8 cellular contexts compared by ENCODE assay signal in the genomic region with DNA sequence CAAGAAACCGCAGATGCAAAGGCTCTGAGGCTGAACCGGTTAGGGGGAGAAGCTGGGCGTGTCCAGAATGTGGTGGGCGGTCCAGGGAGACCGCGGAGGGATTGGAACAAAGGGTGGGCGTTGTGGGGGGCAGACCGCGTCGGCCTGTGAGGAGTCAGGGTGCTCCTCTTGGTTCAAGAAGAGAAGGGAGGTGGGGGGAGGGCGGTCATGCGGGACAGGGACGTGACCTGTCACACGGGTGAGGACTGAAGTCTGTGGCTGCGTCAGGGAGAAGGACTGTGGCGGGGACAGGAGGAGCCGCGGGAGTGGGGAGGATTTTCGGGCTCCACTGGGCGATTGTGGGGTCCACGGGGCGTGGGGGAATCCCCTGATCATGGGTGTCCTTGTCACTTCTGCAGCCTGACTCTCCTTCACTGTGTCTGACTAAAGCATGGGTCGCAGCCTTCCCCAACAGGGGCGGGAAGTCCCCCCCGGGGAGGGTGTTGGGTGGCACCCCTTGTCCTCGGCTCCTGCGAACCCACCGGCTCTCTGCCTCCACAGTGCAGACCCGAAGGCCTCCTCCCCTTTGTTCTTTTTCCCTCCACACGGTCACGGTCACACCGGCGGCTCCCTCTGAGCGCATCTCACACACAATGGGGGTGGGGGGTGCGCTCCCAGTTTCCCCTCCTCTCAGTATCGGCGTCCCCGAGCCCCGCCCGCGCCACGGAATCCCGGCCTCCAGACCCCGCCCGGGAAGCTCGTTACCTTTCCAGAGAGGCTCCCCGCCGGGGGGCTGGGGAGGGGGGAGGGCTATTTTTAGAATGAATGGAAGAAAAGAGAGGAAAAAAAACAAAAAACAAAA. TPM values are rescaled to one million over a fixed set of nuclear protein-coding genes. Genes with fewer than 3 reads are reported as not detected.
DNase-seq lines count a peak whose midpoint lies in the region; ATAC-seq, FAIRE-seq and TF ChIP-seq lines count a peak whose summit lies in the region.

No MANE protein-coding gene starts in this region.

- no peaks in the 10 kb centered on the region for H3K9me2 ChIP-seq in neural cell (ENCODE audit: insufficient read depth, low read length)

- H3K36me3 ChIP-seq in ES-I3 (ENCODE audit: insufficient read depth, low read length) (no peaks in the 10 kb centered on the region), neural cell (ENCODE audit: insufficient read depth, low read length) (no peaks in the 10 kb centered on the region)

- no peaks in the 10 kb centered on the region for H4K20me1 ChIP-seq in neural cell (ENCODE audit: insufficient read depth)

- H3K9ac ChIP-seq in ES-I3 (ENCODE audit: low read depth, low read length) (peak overlapping the region; percentile 55), neural cell (ENCODE audit: low read length) (peak overlapping the region; percentile 67)

- H3K4me1 ChIP-seq in ES-I3 (ENCODE audit: insufficient read depth, low read length), result peaks cover 11% of the 10 kb centered on the region

- H3K79me2 ChIP-seq in neural cell (replicated peaks; ENCODE audit: insufficient read depth, low read length), result peaks cover 18% of the 10 kb centered on the region

- TF ChIP-seq CTCF in neural cell (IDR thresholded peaks at IDR 0.05; ENCODE audit: poor library complexity, severe bottlenecking) (no peak), D721Med (IDR thresholded peaks at IDR 0.05; ENCODE audit: insufficient read depth, missing control alignments) (no peak)

- DNase-seq in NCI-H146 treated with DMSO at 0.1 percent for 48 hours (lab: John Stamatoyannopoulos, UW; ENCODE audit: unreplicated experiment) (peak; percentile 22), GDM1 (lab: John Stamatoyannopoulos, UW) (no peak), D721Med (ENCODE audit: insufficient read length, low spot score) (no peak)
- peak in 1 of 2 donors; percentile 33 for DNase-seq in activated naive CD4-positive, alpha-beta T cell treated with anti-CD3 and anti-CD28 coated beads, Interleukin-2, amount 50 U/mL, for 72 hours (ENCODE audit: low spot score in 2 of 2)

- no peaks in the 10 kb centered on the region for H3K27me3 ChIP-seq in neural cell (ENCODE audit: insufficient read depth, low read depth, low read length)

- peak overlapping the region; percentile 3 for H2AFZ ChIP-seq in neural cell (ENCODE audit: low read depth, low read length)

- no peak for FAIRE-seq in D721Med (lab: Jason Lieb, UNC)

- ATAC-seq in activated naive CD4-positive, alpha-beta T cell treated with anti-CD3 and anti-CD28 coated beads, Interleukin-2, amount 50 U/mL, for 72 hours, result peak; percentile 3 to 9
- ATAC-seq in HG03565 (IDR thresholded peaks at IDR 0.05; ENCODE audit: unreplicated experiment) (no peak), HG02623 (IDR thresholded peaks at IDR 0.05; ENCODE audit: unreplicated experiment) (no peak)

- TF ChIP-seq EP300 in neural cell (conservative IDR thresholded peaks at IDR 0.05; ENCODE audit: poor library complexity, severe bottlenecking), result no peak

- peak overlapping the region; percentile 8 to 25 for H3K27ac Mint-ChIP-seq in activated naive CD4-positive, alpha-beta T cell treated with anti-CD3 and anti-CD28 coated beads, Interleukin-2, amount 50 U/mL, for 72 hours

- H3K36me3 Mint-ChIP-seq in activated naive CD4-positive, alpha-beta T cell treated with anti-CD3 and anti-CD28 coated beads, Interleukin-2, amount 50 U/mL, for 72 hours, result peaks cover 5 to 8% of the 10 kb centered on the region in 2 donors

- peak overlapping the region; percentile 76 for H3K27ac ChIP-seq in neural cell (ENCODE audit: low read length)

- H3K4me2 ChIP-seq in neural cell (ENCODE audit: low read length), result peak overlapping the region; percentile 59

- peak overlapping the region; percentile 72 for H3K4me3 ChIP-seq in neural cell (ENCODE audit: low read length)

- H3K9me3 ChIP-seq in ES-I3 (ENCODE audit: control insufficient read depth, insufficient read depth, low read length), result no peaks in the 10 kb centered on the region
- H3K9me3 ChIP-seq in neural cell (ENCODE audit: low read length), result no peaks in the 10 kb centered on the region

- H3K9me3 Mint-ChIP-seq in activated naive CD4-positive, alpha-beta T cell treated with anti-CD3 and anti-CD28 coated beads, Interleukin-2, amount 50 U/mL, for 72 hours, result no peaks in the 10 kb centered on the region

- H3F3A ChIP-seq in neural cell (ENCODE audit: insufficient read depth, low read length, poor library complexity, severe bottlenecking), result no peaks in the 10 kb centered on the region

- no peak for TF ChIP-seq RAD21 in neural cell (conservative IDR thresholded peaks at IDR 0.05)

TF ChIP-seq in neural cell, 6 proteins besides CTCF, POLR2A, EP300 and RAD21:
- TF ChIP-seq EZH2 (IDR thresholded peaks at IDR 0.05; ENCODE audit: borderline replicate concordance, insufficient read depth, low read length, poor library complexity, severe bottlenecking) (no peak), POLR2AphosphoS5 (IDR thresholded peaks at IDR 0.05) (peak; percentile 11), TAF1 (IDR thresholded peaks at IDR 0.05; ENCODE audit: low read depth) (no peak)
- TF ChIP-seq, protein P1, sequence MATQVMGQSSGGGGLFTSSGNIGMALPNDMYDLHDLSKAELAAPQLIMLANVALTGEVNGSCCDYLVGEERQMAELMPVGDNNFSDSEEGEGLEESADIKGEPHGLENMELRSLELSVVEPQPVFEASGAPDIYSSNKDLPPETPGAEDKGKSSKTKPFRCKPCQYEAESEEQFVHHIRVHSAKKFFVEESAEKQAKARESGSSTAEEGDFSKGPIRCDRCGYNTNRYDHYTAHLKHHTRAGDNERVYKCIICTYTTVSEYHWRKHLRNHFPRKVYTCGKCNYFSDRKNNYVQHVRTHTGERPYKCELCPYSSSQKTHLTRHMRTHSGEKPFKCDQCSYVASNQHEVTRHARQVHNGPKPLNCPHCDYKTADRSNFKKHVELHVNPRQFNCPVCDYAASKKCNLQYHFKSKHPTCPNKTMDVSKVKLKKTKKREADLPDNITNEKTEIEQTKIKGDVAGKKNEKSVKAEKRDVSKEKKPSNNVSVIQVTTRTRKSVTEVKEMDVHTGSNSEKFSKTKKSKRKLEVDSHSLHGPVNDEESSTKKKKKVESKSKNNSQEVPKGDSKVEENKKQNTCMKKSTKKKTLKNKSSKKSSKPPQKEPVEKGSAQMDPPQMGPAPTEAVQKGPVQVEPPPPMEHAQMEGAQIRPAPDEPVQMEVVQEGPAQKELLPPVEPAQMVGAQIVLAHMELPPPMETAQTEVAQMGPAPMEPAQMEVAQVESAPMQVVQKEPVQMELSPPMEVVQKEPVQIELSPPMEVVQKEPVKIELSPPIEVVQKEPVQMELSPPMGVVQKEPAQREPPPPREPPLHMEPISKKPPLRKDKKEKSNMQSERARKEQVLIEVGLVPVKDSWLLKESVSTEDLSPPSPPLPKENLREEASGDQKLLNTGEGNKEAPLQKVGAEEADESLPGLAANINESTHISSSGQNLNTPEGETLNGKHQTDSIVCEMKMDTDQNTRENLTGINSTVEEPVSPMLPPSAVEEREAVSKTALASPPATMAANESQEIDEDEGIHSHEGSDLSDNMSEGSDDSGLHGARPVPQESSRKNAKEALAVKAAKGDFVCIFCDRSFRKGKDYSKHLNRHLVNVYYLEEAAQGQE (IDR thresholded peaks at IDR 0.05; ENCODE audit: borderline replicate concordance), result no peak
TF ChIP-seq in neural cell: peak in this region for 1.

RNA-seq across cellular contexts. Expression of gene KCNN1, which starts 16.4 kb away (rescaled TPM):
- under 1 TPM; 0.19 to 0.36 TPM for total RNA-seq in activated naive CD4-positive, alpha-beta T cell treated with anti-CD3 and anti-CD28 coated beads, Interleukin-2, amount 50 U/mL, for 72 hours
- 9.9 and 13.8 TPM in 2 replicates for polyA plus RNA-seq in neural cell
- polyA minus RNA-seq in neural cell, result 17.2 and 18.0 TPM in 2 replicates

RNA-seq across cellular contexts. Expression of gene CCDC124, which starts 17.7 kb away (rescaled TPM):
- 10 to 100 TPM; 66.4 to 80.8 TPM for total RNA-seq in activated naive CD4-positive, alpha-beta T cell treated with anti-CD3 and anti-CD28 coated beads, Interleukin-2, amount 50 U/mL, for 72 hours
- polyA plus RNA-seq in neural cell, result 30.4 and 31.0 TPM in 2 replicates
- polyA minus RNA-seq in neural cell, result 20.2 and 22.1 TPM in 2 replicates

RNA-seq across cellular contexts. Expression of gene ARRDC2, which starts 57.4 kb away (rescaled TPM):
- 10 to 100 TPM; 26.7 to 59.3 TPM for total RNA-seq in activated naive CD4-positive, alpha-beta T cell treated with anti-CD3 and anti-CD28 coated beads, Interleukin-2, amount 50 U/mL, for 72 hours
- polyA plus RNA-seq in neural cell, result 0.10 and 3.6 TPM in 2 replicates
- 0.35 and 0.49 TPM in 2 replicates for polyA minus RNA-seq in neural cell

Comparison
In these comparisons a context has a peak if more than half of its experiments do, and no peak if none do; other contexts are left out.
1. ATAC-seq: peak in activated naive CD4-positive, alpha-beta T cell treated with anti-CD3 and anti-CD28 coated beads, Interleukin-2, amount 50 U/mL, for 72 hours (2 of 2); none in HG03565 (single experiment) and HG02623 (single experiment).